Comparison of ENCODE assay signal across 8 cellular contexts in the genomic region with DNA sequence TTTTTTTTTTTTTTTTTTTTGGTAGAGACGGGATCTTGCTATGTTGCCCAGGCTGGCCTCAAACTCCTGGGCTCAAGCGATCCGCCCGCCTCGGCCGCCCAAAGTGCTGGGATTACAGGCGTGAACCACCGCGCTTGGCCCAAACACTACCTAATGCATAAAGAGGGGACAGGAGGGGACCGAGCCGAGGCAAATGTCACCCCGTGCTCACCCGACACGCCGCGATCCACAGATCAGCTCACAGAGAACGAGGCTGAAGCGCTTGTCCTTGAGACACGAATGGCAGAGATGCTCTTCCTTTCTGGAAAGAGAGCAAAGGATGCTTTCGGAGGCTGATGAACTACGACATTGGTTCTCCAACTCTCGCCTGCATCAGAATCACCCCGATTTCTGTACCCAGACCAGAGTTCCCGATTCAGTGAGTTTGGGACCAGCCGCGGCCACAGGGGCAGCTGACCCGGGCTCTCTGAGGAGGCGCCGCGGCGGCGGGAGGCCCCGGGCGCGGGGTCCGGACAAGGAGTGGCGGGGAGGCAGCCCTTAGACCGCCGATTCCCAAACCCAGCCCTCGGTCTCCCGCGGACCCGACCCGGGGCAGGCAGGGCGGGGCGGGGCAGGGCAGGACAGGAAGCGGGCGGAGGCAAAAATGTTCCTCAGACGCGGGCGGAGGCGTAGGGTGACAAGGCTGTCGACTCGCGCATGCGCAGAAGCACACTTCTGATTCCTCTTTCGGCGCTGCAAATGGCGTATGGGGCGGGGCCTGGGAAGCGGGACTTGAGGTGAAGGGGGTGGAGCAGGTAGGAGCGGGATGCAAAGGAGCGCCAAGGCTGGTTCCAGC. TPM values are rescaled to one million over a fixed set of nuclear protein-coding genes. Genes with fewer than 3 reads are reported as not detected.
DNase-seq lines count a peak whose midpoint lies in the region; ATAC-seq and TF ChIP-seq lines count a peak whose summit lies in the region.

A gene (minus strand): TSS at position 700 of the 835 bp plus-strand sequence. CDS start 4,719 bp downstream, outside the sequence.

- H3K36me3 ChIP-seq in esophagus muscularis mucosa: peaks cover 6 to 20% (median 7%) of the 10 kb centered on the region in 4 donors
- peaks cover 1 to 20% of the 10 kb centered on the region in 2 donors for H3K36me3 ChIP-seq in muscle layer of duodenum (ENCODE audit: control insufficient read depth in 1 of 2, insufficient read depth in 2 of 2, low read length in 2 of 2)

- ATAC-seq in GM21576 (IDR thresholded peaks at IDR 0.05; ENCODE audit: unreplicated experiment): peak; percentile 83
- ATAC-seq in activated T-cell treated with anti-CD3 and anti-CD28 coated beads, Interleukin-2, amount 50 U/mL, for 4 hours: peak; percentile 89 to 93

- H3K4me1 Mint-ChIP-seq in IgD-negative memory B cell: peaks cover 10 to 14% (median 13%) of the 10 kb centered on the region in 3 donors
- peaks cover 16% of the 10 kb centered on the region for H3K4me1 Mint-ChIP-seq in activated T-cell treated with anti-CD3 and anti-CD28 coated beads, Interleukin-2, amount 50 U/mL, for 4 hours (ENCODE audit: low read depth)

- H3K36me3 Mint-ChIP-seq in IgD-negative memory B cell: peaks cover 6% of the 10 kb centered on the region
- H3K36me3 Mint-ChIP-seq in activated T-cell treated with anti-CD3 and anti-CD28 coated beads, Interleukin-2, amount 50 U/mL, for 4 hours (ENCODE audit: insufficient read depth): peaks cover 17% of the 10 kb centered on the region

- H3K9me3 Mint-ChIP-seq in IgD-negative memory B cell: peaks cover 10 to 15% (median 14%) of the 10 kb centered on the region in 3 donors
- H3K9me3 Mint-ChIP-seq in activated T-cell treated with anti-CD3 and anti-CD28 coated beads, Interleukin-2, amount 50 U/mL, for 4 hours: peaks cover 9% of the 10 kb centered on the region

- peak within 1 kb of the TSS; percentile 86 to 94 (median 89) for H3K4me3 ChIP-seq in esophagus muscularis mucosa
- peak within 1 kb of the TSS; percentile 89 to 91 for H3K4me3 ChIP-seq in muscle layer of duodenum (ENCODE audit: low read depth in 1 of 2, low read length in 2 of 2)

- H3K27ac ChIP-seq in esophagus muscularis mucosa (replicated peaks in 1 of 4) (peak within 1 kb of the TSS; percentile 93 to 98 (median 98)), muscle layer of duodenum (ENCODE audit: low read length) (peak within 1 kb of the TSS; percentile 89)

- intact Hi-C loops in esophagus muscularis mucosa (cut with DNase I): loop anchor here (5.0 kb wide), 2 partner anchors 128 to 167 kb away; a partner anchor contains a TSS

- peak in 1 of 3 experiments; percentile 17 for TF ChIP-seq CTCF in esophagus muscularis mucosa (IDR thresholded peaks at IDR 0.05)

- H3K4me1 ChIP-seq in esophagus muscularis mucosa (peaks cover 7 to 32% (median 25%) of the 10 kb centered on the region in 4 donors), muscle layer of duodenum (ENCODE audit: control insufficient read depth in 1 of 2, insufficient read depth in 2 of 2, low read length in 2 of 2) (peaks cover 4 to 10% of the 10 kb centered on the region in 2 donors)

- H3K27me3 Mint-ChIP-seq in IgD-negative memory B cell: no peaks in the 10 kb centered on the region
- no peaks in the 10 kb centered on the region for H3K27me3 Mint-ChIP-seq in activated T-cell treated with anti-CD3 and anti-CD28 coated beads, Interleukin-2, amount 50 U/mL, for 4 hours (ENCODE audit: low read depth)

- H3K4me3 Mint-ChIP-seq in IgD-negative memory B cell: peak within 1 kb of the TSS; percentile 93 to 99 (median 97)
- H3K4me3 Mint-ChIP-seq in activated T-cell treated with anti-CD3 and anti-CD28 coated beads, Interleukin-2, amount 50 U/mL, for 4 hours: peak within 1 kb of the TSS; percentile 88

- TF ChIP-seq EP300 in esophagus muscularis mucosa (IDR thresholded peaks at IDR 0.05): no peak

- peak; percentile 90 for DNase-seq in DMS114 treated with DMSO at 0.1 percent for 48 hours (lab: John Stamatoyannopoulos, UW; ENCODE audit: unreplicated experiment)
- peak; percentile 100 for DNase-seq in OCI-M1 (lab: John Stamatoyannopoulos, UW)
- peak; percentile 98 for DNase-seq in activated T-cell treated with anti-CD3 and anti-CD28 coated beads, Interleukin-2, amount 50 U/mL, for 4 hours
- DNase-seq in esophagus muscularis mucosa (ENCODE audit: extremely low spot score): peak; percentile 99
- peak; percentile 97 for DNase-seq in stimulated activated CD8-positive, alpha-beta memory T cell treated with anti-CD3 and anti-CD28 coated beads, Interleukin-7, amount 100 ng/mL, for 24 hours (ENCODE audit: low read depth)

- peaks cover 0 to 5% (median 0%) of the 10 kb centered on the region in 4 donors for H3K9me3 ChIP-seq in esophagus muscularis mucosa
- H3K9me3 ChIP-seq in muscle layer of duodenum (ENCODE audit: control insufficient read depth in 1 of 2, low read length in 2 of 2): peaks cover 0 to 5% of the 10 kb centered on the region in 2 donors

- H3K27ac Mint-ChIP-seq in IgD-negative memory B cell: peak within 1 kb of the TSS; percentile 94 to 100 (median 99)

- TF ChIP-seq POLR2A in esophagus muscularis mucosa (IDR thresholded peaks at IDR 0.05; ENCODE audit: low read depth): peak; percentile 60

- H3K27me3 ChIP-seq in esophagus muscularis mucosa (no peaks in the 10 kb centered on the region), muscle layer of duodenum (ENCODE audit: low read depth, low read length) (no peaks in the 10 kb centered on the region)

- WGBS in esophagus muscularis mucosa: under 1% methylated on average over 46 of the region's 63 CpGs

RNA-seq across cellular contexts. Expression of the gene that starts here (rescaled TPM):
- polyA plus RNA-seq in IgD-negative memory B cell: 8.6 TPM
- 1 to 10 TPM; 3.5 to 5.6 (median 3.8) TPM for total RNA-seq in activated T-cell treated with anti-CD3 and anti-CD28 coated beads, Interleukin-2, amount 50 U/mL, for 4 hours
- total RNA-seq in esophagus muscularis mucosa: 10 to 100 TPM; 14.2 to 19.1 (median 14.8) TPM

Comparison
In these comparisons a context has a peak if more than half of its experiments do, and no peak if none do; other contexts are left out.
1. Peak in every context shown above with its lines: DNase-seq, ATAC-seq, H3K4me3 ChIP-seq and H3K27ac ChIP-seq.